ENCODE assay signal across 20 cellular contexts in the genomic region with DNA sequence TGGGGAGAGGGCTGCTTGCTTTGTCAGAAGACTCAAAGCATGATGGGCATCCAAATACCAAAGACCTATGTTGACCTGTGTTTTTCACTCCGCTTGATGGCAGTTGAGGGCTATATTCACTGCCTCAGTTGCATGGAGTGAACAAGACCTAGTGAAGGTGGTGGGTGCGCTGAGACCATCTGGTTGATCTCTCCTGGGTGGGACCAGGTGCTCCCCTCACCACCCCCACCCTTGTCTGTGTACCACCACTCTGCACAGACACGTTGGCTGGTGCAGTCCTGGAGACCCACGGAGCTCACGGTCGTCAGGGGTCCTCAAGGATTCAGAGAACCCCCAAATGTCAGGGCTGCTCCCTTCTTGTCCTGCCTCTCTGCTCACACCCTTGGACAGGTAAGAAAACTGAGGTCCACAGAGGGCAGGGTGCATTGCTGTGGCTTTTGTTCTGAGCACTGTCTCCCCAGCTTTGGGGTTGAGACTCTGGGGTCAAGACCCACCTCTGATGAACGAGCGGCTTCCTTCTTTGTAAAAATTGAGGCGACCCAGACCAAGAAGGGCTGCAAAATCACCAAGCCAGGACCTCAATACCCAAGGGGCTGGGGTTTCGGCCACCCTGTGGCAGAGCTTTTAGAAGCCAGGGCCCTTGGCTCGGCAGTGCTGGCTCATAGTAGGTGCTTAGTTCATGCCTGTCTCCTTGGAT.
DNase-seq lines count a peak whose midpoint lies in the region; ATAC-seq and TF ChIP-seq lines count a peak whose summit lies in the region.
"Had no signal": no experiment of that assay in that cellular context is flagged by ENCODE, and none has a peak within 500 bp of the region (broad histone marks: within the 10 kb centered on the region; RNA-seq: fewer than 3 reads in every experiment).

No MANE protein-coding gene starts in this region.

- H3K27me3 ChIP-seq in Peyer's patch: no peaks in the 10 kb centered on the region
- H3K27me3 ChIP-seq in lower lobe of right lung (ENCODE audit: low read depth): peaks cover 3% of the 10 kb centered on the region
- peaks cover 0 to 42% (median 5%) of the 10 kb centered on the region in 3 donors for H3K27me3 ChIP-seq in stomach
- H3K27me3 ChIP-seq: BE2C, pancreas had no signal

- H3K4me1 ChIP-seq in Peyer's patch: no peaks in the 10 kb centered on the region
- no peaks in the 10 kb centered on the region for H3K4me1 ChIP-seq in lower lobe of right lung
- peaks cover 0 to 5% (median 0%) of the 10 kb centered on the region in 4 donors for H3K4me1 ChIP-seq in stomach
- H3K4me1 ChIP-seq: pancreas had no signal

- no peak overlapping the region for H3K4me3 ChIP-seq in Peyer's patch
- no peak overlapping the region for H3K4me3 ChIP-seq in lower lobe of right lung
- H3K4me3 ChIP-seq in stomach: no peak overlapping the region
- H3K4me3 ChIP-seq: pancreas had no signal

- ATAC-seq in activated CD4-positive, CD25-positive, alpha-beta regulatory T cell treated with anti-CD3 and anti-CD28 coated beads, Interleukin-2, amount 50 U/mL, for 24 hours: no peak
- ATAC-seq in lower lobe of right lung (no peak), left ventricle myocardium superior (no peak)
- ATAC-seq: activated CD8-positive, alpha-beta T cell treated with anti-CD3 and anti-CD28 coated beads for 36 hours; activated naive CD8-positive, alpha-beta T cell treated with anti-CD3 and anti-CD28 coated beads, Interleukin-2, amount 50 U/mL, for 24 hours; pancreas; SK-N-SH treated with all-trans-retinoic acid at 6 μM for 48 hours; stimulated activated naive CD8-positive, alpha-beta T cell treated with anti-CD3 and anti-CD28 coated beads, Interleukin-15, Interleukin-2, amounts not matched to agents 100 U/mL and 50 U/mL, for 24 hours had no signal

- DNase-seq in activated CD4-positive, CD25-positive, alpha-beta regulatory T cell treated with anti-CD3 and anti-CD28 coated beads, Interleukin-2, amount 50 U/mL, for 72 hours: peak; percentile 12
- DNase-seq in Peyer's patch (peak; percentile 6 to 24 (median 22)), lower lobe of right lung (peak; percentile 9), stomach (peak; percentile 17), NCI-H345 (lab: John Stamatoyannopoulos, UW) (no peak), left ventricle myocardium superior (no peak)
- no peak for DNase-seq in stimulated activated CD4-positive, alpha-beta T cell treated with anti-CD3 and anti-CD28 coated beads, Interleukin-12 subunit alpha, Interleukin-12 subunit beta, amount 100 ng/mL, for 4 hours
- DNase-seq: activated CD8-positive, alpha-beta T cell treated with anti-CD3 and anti-CD28 coated beads for 36 hours; activated naive CD8-positive, alpha-beta T cell treated with anti-CD3 and anti-CD28 coated beads, Interleukin-2, amount 50 U/mL, for 24 hours; BE2C; Calu3; EL; NCI-H1417; NCI-H524 treated with DMSO at 0.1 percent for 48 hours; RPMI8226; stimulated activated naive CD8-positive, alpha-beta T cell treated with anti-CD3 and anti-CD28 coated beads, Interleukin-15, Interleukin-2, amounts not matched to agents 100 U/mL and 50 U/mL, for 24 hours had no signal

- H3K9me3 ChIP-seq in Peyer's patch (no peaks in the 10 kb centered on the region), lower lobe of right lung (no peaks in the 10 kb centered on the region), stomach (no peaks in the 10 kb centered on the region)
- H3K9me3 ChIP-seq: BE2C, pancreas had no signal

- no peak for TF ChIP-seq EP300 in stomach (IDR thresholded peaks at IDR 0.05)

- 85 to 91% (median 89%) methylated on average over 11 of the region's 11 CpGs for WGBS in stomach, 5 donors

- H3K36me3 ChIP-seq in Peyer's patch: no peaks in the 10 kb centered on the region
- H3K36me3 ChIP-seq in lower lobe of right lung: no peaks in the 10 kb centered on the region
- no peaks in the 10 kb centered on the region for H3K36me3 ChIP-seq in stomach
- H3K36me3 ChIP-seq: pancreas had no signal

- H3K27ac ChIP-seq in Peyer's patch: no peak overlapping the region
- no peak overlapping the region for H3K27ac ChIP-seq in lower lobe of right lung
- H3K27ac ChIP-seq in stomach: no peak overlapping the region
- H3K27ac ChIP-seq: 22Rv1, pancreas had no signal

- intact Hi-C loops in lower lobe of right lung (cut with DNase I): no loop called here
- intact Hi-C loops in stomach (cut with DNase I; ENCODE audit: low total_unique reads): no loop called here
- intact Hi-C loops in left ventricle myocardium superior (cut with micrococcal nuclease): no loop called here

- TF ChIP-seq CTCF in Peyer's patch (IDR thresholded peaks at IDR 0.05): no peak
- no peak for TF ChIP-seq CTCF in lower lobe of right lung (IDR thresholded peaks at IDR 0.05)
- no peak for TF ChIP-seq CTCF in stomach (IDR thresholded peaks at IDR 0.05)

- TF ChIP-seq POLR2A in Peyer's patch (IDR thresholded peaks at IDR 0.05): no peak
- TF ChIP-seq POLR2A in stomach (IDR thresholded peaks at IDR 0.05): no peak

Comparison
In these comparisons a context has a peak if more than half of its experiments do, and no peak if none do; other contexts are left out.
1. DNase-seq: peak in activated CD4-positive, CD25-positive, alpha-beta regulatory T cell treated with anti-CD3 and anti-CD28 coated beads, Interleukin-2, amount 50 U/mL, for 72 hours (single experiment), Peyer's patch (3 of 3), lower lobe of right lung (single experiment) and stomach (single experiment); none in NCI-H345 (single experiment), stimulated activated CD4-positive, alpha-beta T cell treated with anti-CD3 and anti-CD28 coated beads, Interleukin-12 subunit alpha, Interleukin-12 subunit beta, amount 100 ng/mL, for 4 hours (single experiment) and left ventricle myocardium superior (single experiment).